Comparison of ENCODE assay signal across 2 cellular contexts in the genomic region with DNA sequence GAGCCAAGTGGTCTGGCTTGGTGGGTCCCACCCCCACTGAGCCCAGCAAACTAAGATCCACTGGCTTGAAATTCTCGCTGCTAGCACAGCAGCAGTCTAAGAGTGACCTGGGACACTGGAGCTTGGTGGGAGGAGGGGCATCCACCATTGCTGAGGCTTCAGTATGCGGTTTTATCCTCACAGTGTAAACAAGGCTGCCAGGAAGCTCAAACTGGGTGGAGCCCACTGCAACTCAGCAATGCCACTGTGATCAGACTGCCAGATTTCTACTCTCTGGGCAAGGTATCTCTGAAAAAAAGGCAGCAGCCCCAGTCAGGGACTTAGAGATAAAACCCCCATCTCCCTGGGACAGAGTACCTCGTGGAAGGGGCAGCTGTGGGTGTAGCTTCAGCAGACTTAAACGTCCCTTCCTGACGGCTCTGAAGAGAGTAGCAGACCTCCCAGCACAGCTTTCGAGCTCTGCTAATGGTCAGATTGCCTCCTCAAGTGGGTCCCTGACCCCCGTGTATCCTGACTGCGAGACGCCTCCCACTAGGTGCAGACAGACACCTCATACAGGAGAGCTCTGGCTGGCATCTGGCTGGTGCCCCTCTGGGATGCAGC.
TF ChIP-seq lines count a peak whose summit lies in the region.

No MANE protein-coding gene starts in this region.

TF ChIP-seq in SK-N-SH treated with all-trans-retinoic acid at 6 μM for 48 hours, 23 proteins besides CTCF, POLR2A, EP300 and RAD21 (continued from another document):
- TF ChIP-seq, protein P1, sequence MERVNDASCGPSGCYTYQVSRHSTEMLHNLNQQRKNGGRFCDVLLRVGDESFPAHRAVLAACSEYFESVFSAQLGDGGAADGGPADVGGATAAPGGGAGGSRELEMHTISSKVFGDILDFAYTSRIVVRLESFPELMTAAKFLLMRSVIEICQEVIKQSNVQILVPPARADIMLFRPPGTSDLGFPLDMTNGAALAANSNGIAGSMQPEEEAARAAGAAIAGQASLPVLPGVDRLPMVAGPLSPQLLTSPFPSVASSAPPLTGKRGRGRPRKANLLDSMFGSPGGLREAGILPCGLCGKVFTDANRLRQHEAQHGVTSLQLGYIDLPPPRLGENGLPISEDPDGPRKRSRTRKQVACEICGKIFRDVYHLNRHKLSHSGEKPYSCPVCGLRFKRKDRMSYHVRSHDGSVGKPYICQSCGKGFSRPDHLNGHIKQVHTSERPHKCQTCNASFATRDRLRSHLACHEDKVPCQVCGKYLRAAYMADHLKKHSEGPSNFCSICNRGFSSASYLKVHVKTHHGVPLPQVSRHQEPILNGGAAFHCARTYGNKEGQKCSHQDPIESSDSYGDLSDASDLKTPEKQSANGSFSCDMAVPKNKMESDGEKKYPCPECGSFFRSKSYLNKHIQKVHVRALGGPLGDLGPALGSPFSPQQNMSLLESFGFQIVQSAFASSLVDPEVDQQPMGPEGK (CRISPR knock-in tag; IDR thresholded peaks at IDR 0.05; ENCODE audit: borderline replicate concordance) = no peak
- no peak for TF ChIP-seq ZFP3 (CRISPR knock-in tag; IDR thresholded peaks at IDR 0.05)
- no peak for TF ChIP-seq GLIS3 (CRISPR knock-in tag; IDR thresholded peaks at IDR 0.05)
- no peak for TF ChIP-seq TSHZ2 (CRISPR knock-in tag; IDR thresholded peaks at IDR 0.05)
- no peak for TF ChIP-seq ZNF70 (CRISPR knock-in tag; IDR thresholded peaks at IDR 0.05)
- no peak for TF ChIP-seq CREB5 (CRISPR knock-in tag; IDR thresholded peaks at IDR 0.05; ENCODE audit: low read depth)
- TF ChIP-seq TCF4 (CRISPR knock-in tag; IDR thresholded peaks at IDR 0.05; ENCODE audit: borderline replicate concordance) = no peak
- no peak for TF ChIP-seq ARNTL (CRISPR knock-in tag; IDR thresholded peaks at IDR 0.05; ENCODE audit: borderline replicate concordance, low read depth)
- TF ChIP-seq CSDC2 (CRISPR knock-in tag; IDR thresholded peaks at IDR 0.05) = no peak
- TF ChIP-seq ZC3H10 (CRISPR knock-in tag; IDR thresholded peaks at IDR 0.05) = no peak
- no peak for TF ChIP-seq OSR1 (CRISPR knock-in tag; IDR thresholded peaks at IDR 0.05)
- no peak for TF ChIP-seq ESRRG (CRISPR knock-in tag; IDR thresholded peaks at IDR 0.05)
- TF ChIP-seq, protein P2, sequence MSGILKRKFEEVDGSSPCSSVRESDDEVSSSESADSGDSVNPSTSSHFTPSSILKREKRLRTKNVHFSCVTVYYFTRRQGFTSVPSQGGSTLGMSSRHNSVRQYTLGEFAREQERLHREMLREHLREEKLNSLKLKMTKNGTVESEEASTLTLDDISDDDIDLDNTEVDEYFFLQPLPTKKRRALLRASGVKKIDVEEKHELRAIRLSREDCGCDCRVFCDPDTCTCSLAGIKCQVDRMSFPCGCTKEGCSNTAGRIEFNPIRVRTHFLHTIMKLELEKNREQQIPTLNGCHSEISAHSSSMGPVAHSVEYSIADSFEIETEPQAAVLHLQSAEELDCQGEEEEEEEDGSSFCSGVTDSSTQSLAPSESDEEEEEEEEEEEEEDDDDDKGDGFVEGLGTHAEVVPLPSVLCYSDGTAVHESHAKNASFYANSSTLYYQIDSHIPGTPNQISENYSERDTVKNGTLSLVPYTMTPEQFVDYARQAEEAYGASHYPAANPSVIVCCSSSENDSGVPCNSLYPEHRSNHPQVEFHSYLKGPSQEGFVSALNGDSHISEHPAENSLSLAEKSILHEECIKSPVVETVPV (CRISPR knock-in tag; IDR thresholded peaks at IDR 0.05) = no peak
- TF ChIP-seq BACH2 (CRISPR knock-in tag; IDR thresholded peaks at IDR 0.05; ENCODE audit: borderline replicate concordance) = no peak

TF ChIP-seq in SK-N-SH, 30 proteins besides CTCF, POLR2A, EP300 and RAD21:
- TF ChIP-seq REST (IDR thresholded peaks at IDR 0.05; ENCODE audit: low read depth, low read length) = no peak
- no peak for TF ChIP-seq NFIC (IDR thresholded peaks at IDR 0.05; ENCODE audit: borderline replicate concordance)
- TF ChIP-seq JUND (IDR thresholded peaks at IDR 0.05) = no peak
- TF ChIP-seq POLR2AphosphoS5 (IDR thresholded peaks at IDR 0.05; ENCODE audit: low read depth, low read length) = no peak
- no peak for TF ChIP-seq ZBTB33 (IDR thresholded peaks at IDR 0.05; ENCODE audit: borderline replicate concordance, low read depth)
- no peak for TF ChIP-seq USF1 (IDR thresholded peaks at IDR 0.05; ENCODE audit: borderline replicate concordance, low read depth)
- TF ChIP-seq FOXM1 (IDR thresholded peaks at IDR 0.05; ENCODE audit: low read depth) = no peak
